In the genomic region with DNA sequence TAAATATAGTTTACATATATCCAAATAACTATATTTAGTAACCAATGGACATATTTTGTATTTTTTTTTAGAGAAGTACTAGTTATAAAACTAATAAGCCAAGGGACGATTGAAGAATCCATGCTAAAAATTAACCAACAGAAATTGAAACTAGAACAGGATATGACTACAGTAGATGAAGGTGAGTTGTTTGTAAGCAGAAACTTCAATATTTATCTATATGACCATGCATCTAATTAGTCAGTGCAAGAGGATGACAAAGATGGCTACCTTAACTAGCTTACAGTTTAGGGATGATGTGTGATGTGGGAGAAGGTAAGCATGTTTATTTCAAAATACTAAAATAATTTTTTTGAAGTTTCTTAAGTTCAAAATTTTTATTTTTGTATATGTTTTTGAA, we compare ENCODE assay signal across 14 cellular contexts. TPM values are rescaled to one million over a fixed set of nuclear protein-coding genes. Genes with fewer than 3 reads are reported as not detected.
A peak's percentile ranks its signal among the peaks of the same experiment; 100 is the strongest.
DNase-seq lines count a peak whose midpoint lies in the region; ATAC-seq and TF ChIP-seq lines count a peak whose summit lies in the region.
"Had no signal": no experiment of that assay in that cellular context is flagged by ENCODE, and none has a peak within 500 bp of the region (broad histone marks: within the 10 kb centered on the region; RNA-seq: fewer than 3 reads in every experiment).

No MANE protein-coding gene starts in this region.

- intact Hi-C loops in thyroid gland (cut with DNase I) = no loop called here

- no peaks in the 10 kb centered on the region for H3K4me1 ChIP-seq in thyroid gland

- 89 to 94% methylated on average over 1 of the region's 1 CpG for WGBS in thyroid gland, 2 donors

- no peaks in the 10 kb centered on the region for H3K27me3 ChIP-seq in thyroid gland
- H3K27me3 ChIP-seq: BE2C had no signal

- ATAC-seq in GM19438 (IDR thresholded peaks at IDR 0.05; ENCODE audit: low read depth, unreplicated experiment) (peak; percentile 69), GM21619 (IDR thresholded peaks at IDR 0.05; ENCODE audit: unreplicated experiment) (peak; percentile 76), HG03565 (IDR thresholded peaks at IDR 0.05; ENCODE audit: unreplicated experiment) (peak; percentile 37), omental fat pad (ENCODE audit: low FRiP score) (no peak), HG02852 (IDR thresholded peaks at IDR 0.05; ENCODE audit: unreplicated experiment) (no peak)
- ATAC-seq: PC-3 had no signal

- H3K9me3 ChIP-seq in thyroid gland = no peaks in the 10 kb centered on the region
- H3K9me3 ChIP-seq: BE2C had no signal

- TF ChIP-seq CTCF in omental fat pad (IDR thresholded peaks at IDR 0.05) = no peak
- TF ChIP-seq CTCF in thyroid gland (IDR thresholded peaks at IDR 0.05) = no peak

- TF ChIP-seq POLR2A in thyroid gland (IDR thresholded peaks at IDR 0.05) = no peak

- DNase-seq in stimulated activated naive CD4-positive, alpha-beta T cell (lab: John Stamatoyannopoulos, UW) = no peak
- DNase-seq in omental fat pad (ENCODE audit: low spot score) (no peak), thyroid gland (no peak)
- DNase-seq: BE2C; CD4-positive, alpha-beta memory T cell; DND-41; GDM1; NCI-H526; PC-3 had no signal

- no peak overlapping the region for H3K27ac ChIP-seq in thyroid gland

- peaks cover 18 to 39% of the 10 kb centered on the region in 2 donors for H3K36me3 ChIP-seq in thyroid gland

- no peak overlapping the region for H3K4me3 ChIP-seq in thyroid gland (replicated peaks in 1 of 3)

RNA-seq across cellular contexts. Expression of a gene that starts 57.7 kb away (rescaled TPM):
- total RNA-seq in omental fat pad (1 to 10 TPM; 2.8 to 3.9 (median 3.2) TPM), thyroid gland (under 1 TPM in 1 of 4 donors, not detected in 3; 0.67 TPM)
- total RNA-seq: PC-3, SK-MEL-5 had no signal

Comparison
In these comparisons a context has a peak if more than half of its experiments do, and no peak if none do; other contexts are left out.
1. ATAC-seq: peak in GM19438 (single experiment), GM21619 (single experiment) and HG03565 (single experiment); none in omental fat pad (single experiment) and HG02852 (single experiment).